ENCODE assay signal across 1 cellular context in the genomic region with DNA sequence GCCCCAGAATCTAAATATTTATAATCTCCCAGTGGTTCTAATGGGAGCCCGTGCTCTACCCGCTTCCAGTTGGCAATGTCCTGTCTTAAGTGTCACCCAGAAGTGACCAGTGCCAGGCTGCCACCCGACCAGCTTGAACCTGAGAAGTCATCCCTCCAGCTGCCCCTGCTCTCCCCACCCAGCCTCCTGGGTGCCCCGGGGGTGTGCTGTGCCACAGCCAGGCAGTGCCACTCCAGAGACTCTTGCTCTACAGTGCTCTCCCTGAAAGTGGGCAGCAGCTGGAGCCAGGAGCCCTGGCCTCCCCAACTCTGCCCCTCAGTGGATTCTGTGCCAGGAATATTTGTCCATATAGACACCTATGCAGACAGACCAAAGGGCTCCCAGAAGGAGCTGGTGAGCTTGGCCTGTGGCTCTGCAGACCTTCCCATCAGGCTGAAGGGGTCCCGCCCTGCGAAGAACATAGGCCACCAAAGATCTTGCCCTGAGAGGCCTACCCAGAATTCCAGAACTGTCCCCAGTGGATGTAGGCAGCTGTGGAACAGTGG.
TF ChIP-seq lines count a peak whose summit lies in the region.

No MANE protein-coding gene starts in this region.

TF ChIP-seq in HepG2, 621 proteins besides CTCF, POLR2A, EP300 and RAD21:
- TF ChIP-seq, protein P1, sequence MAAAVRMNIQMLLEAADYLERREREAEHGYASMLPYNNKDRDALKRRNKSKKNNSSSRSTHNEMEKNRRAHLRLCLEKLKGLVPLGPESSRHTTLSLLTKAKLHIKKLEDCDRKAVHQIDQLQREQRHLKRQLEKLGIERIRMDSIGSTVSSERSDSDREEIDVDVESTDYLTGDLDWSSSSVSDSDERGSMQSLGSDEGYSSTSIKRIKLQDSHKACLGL (CRISPR knock-in tag; IDR thresholded peaks at IDR 0.05), result 0 out of 2 replicates have a peak, but pooled peaks have one; percentile 7
- TF ChIP-seq ZBTB7B (CRISPR knock-in tag; IDR thresholded peaks at IDR 0.05), result no peak
- no peak for TF ChIP-seq MAX (IDR thresholded peaks at IDR 0.05)
- TF ChIP-seq, protein P2, sequence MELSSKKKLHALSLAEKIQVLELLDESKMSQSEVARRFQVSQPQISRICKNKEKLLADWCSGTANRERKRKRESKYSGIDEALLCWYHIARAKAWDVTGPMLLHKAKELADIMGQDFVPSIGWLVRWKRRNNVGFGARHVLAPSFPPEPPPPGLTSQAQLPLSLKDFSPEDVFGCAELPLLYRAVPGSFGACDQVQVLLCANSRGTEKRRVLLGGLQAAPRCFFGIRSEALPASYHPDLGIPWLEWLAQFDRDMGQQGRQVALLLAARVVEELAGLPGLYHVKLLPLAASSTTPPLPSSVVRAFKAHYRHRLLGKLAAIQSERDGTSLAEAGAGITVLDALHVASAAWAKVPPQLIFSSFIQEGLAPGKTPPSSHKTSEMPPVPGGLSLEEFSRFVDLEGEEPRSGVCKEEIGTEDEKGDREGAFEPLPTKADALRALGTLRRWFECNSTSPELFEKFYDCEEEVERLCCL (CRISPR knock-in tag; IDR thresholded peaks at IDR 0.05; ENCODE audit: borderline replicate concordance), result no peak
